Comparison of ENCODE assay signal across 20 cellular contexts in genomic region chr4:71093745-71094144, GRCh38.
"Had no signal": no experiment of that assay in that cellular context is flagged by ENCODE, and none has a peak within 500 bp of the region (broad histone marks: within the 10 kb centered on the region; RNA-seq: fewer than 3 reads in every experiment).

No MANE protein-coding gene starts in this region.

- H3K9me3 ChIP-seq: SK-N-SH had no signal

- DNase-seq: KBM-7, MV-4-11, NCI-H1048, NCI-H1105, NCI-H1417, NCI-H146, NCI-H1694 treated with DMSO at 0.1 percent for 48 hours, NCI-H1930, NCI-H2081, NCI-H2171, NCI-H226, NCI-H446, NCI-H510A, NCI-H524 treated with DMSO at 0.1 percent for 48 hours, NCI-H69, NCI-H774, RPMI8226, SHP77, SK-N-SH, SW 1271 had no signal
